ENCODE assay signal across 12 cellular contexts in genomic region chr12:49909826-49910225, GRCh38. TPM values are rescaled to one million over a fixed set of nuclear protein-coding genes. Genes with fewer than 3 reads are reported as not detected.
DNase-seq lines count a peak whose midpoint lies in the region; ATAC-seq and TF ChIP-seq lines count a peak whose summit lies in the region.
"Had no signal": no experiment of that assay in that cellular context is flagged by ENCODE, and none has a peak within 500 bp of the region (broad histone marks: within the 10 kb centered on the region; RNA-seq: fewer than 3 reads in every experiment).

No MANE protein-coding gene starts in this region.

- ATAC-seq in HG03045 (IDR thresholded peaks at IDR 0.05; ENCODE audit: unreplicated experiment) = no peak
- ATAC-seq: activated T-helper 17 cell treated with anti-CD3 and anti-CD28 coated beads, Interleukin-2, amount 50 U/mL, for 72 hours had no signal

- no peak overlapping the region for H3K18ac ChIP-seq in H9 (ENCODE audit: insufficient read length, low read depth, low read length)

- H2BK120ac ChIP-seq in H9 (ENCODE audit: low read depth, low read length, poor library complexity, severe bottlenecking) = no peak overlapping the region

- WGBS in H9 (ENCODE audit: extremely low coverage, insufficient read length, low lambda C conversion rate) = no CpG with 5 or more reads among the region's 16 CpGs
- 81 to 84% methylated on average over 16 of the region's 16 CpGs for WGBS in sigmoid colon, 2 donors

- no peak overlapping the region for H3K56ac ChIP-seq in H9 (ENCODE audit: insufficient read length, low read depth, low read length)

- H3K9me3 Mint-ChIP-seq in H9 = no peaks in the 10 kb centered on the region; a peak in 1 of 5 replicates
- H3K9me3 Mint-ChIP-seq: activated T-helper 17 cell treated with anti-CD3 and anti-CD28 coated beads, Interleukin-2, amount 50 U/mL, for 72 hours; T-helper 1 cell treated with Interleukin-12 subunit alpha and Interleukin-12 subunit beta and Interleukin-4 antibody, amounts not matched to agents 30 μg/mL and 1 μg/mL, for 36 hours had no signal

- no peak overlapping the region for H3K4me3 Mint-ChIP-seq in H9
- H3K4me3 Mint-ChIP-seq: activated T-helper 17 cell treated with anti-CD3 and anti-CD28 coated beads, Interleukin-2, amount 50 U/mL, for 72 hours; T-helper 1 cell treated with Interleukin-12 subunit alpha and Interleukin-12 subunit beta and Interleukin-4 antibody, amounts not matched to agents 30 μg/mL and 1 μg/mL, for 36 hours had no signal

- peak; percentile 85 for DNase-seq in H9
- DNase-seq in NCI-H2107 (lab: John Stamatoyannopoulos, UW) = peak; percentile 37
- peak; percentile 76 for DNase-seq in fibroblast of mammary gland (ENCODE audit: low read depth)
- DNase-seq in NCI-H1105 (lab: John Stamatoyannopoulos, UW) = no peak
- DNase-seq in sigmoid colon = no peak
- DNase-seq in pons (ENCODE audit: low spot score) = no peak
- DNase-seq: NCI-H2171 had no signal

- H4K8ac ChIP-seq in H9 (replicated peaks; ENCODE audit: insufficient read length, low read depth, low read length) = no peak overlapping the region

- no peaks in the 10 kb centered on the region; a peak in 1 of 7 replicates for H3K36me3 Mint-ChIP-seq in H9 (ENCODE audit: insufficient read depth in 1 of 3, low read depth in 3 of 3)

- intact Hi-C loops in sigmoid colon (cut with DNase I) = no loop called here

- no peak overlapping the region for H2BK15ac ChIP-seq in H9 (ENCODE audit: low read depth, low read length)

- H3K23ac ChIP-seq in H9 (ENCODE audit: insufficient read length, low read depth, low read length) = no peak overlapping the region

- H3K4me1 Mint-ChIP-seq in H9 = peaks cover 43% of the 10 kb centered on the region in 2 experiments
- H3K4me1 Mint-ChIP-seq: activated T-helper 17 cell treated with anti-CD3 and anti-CD28 coated beads, Interleukin-2, amount 50 U/mL, for 72 hours had no signal

- no peak overlapping the region for H2AK5ac ChIP-seq in H9 (ENCODE audit: insufficient read length, low read length)

- no peak overlapping the region for H3K14ac ChIP-seq in H9 (ENCODE audit: insufficient read depth, low read length)

- no peak overlapping the region for H4K91ac ChIP-seq in H9 (ENCODE audit: insufficient read length, low read depth, low read length)

- H2AFZ ChIP-seq in H9 (ENCODE audit: low read length) (no peak overlapping the region), parathyroid adenoma (peak overlapping the region; percentile 35)

- no peak overlapping the region for H3K9ac ChIP-seq in H9 (ENCODE audit: extremely low read depth, insufficient read length, low read length)
- no peak overlapping the region for H3K9ac ChIP-seq in parathyroid adenoma

- no peaks in the 10 kb centered on the region for H3K23me2 ChIP-seq in H9 (ENCODE audit: insufficient read length, low read depth, low read length, poor library complexity, severe bottlenecking)

- no peaks in the 10 kb centered on the region for H4K20me1 ChIP-seq in H9 (ENCODE audit: control insufficient read depth, insufficient read depth, insufficient read length)

- H3T11ph ChIP-seq in H9 (ENCODE audit: low read length) = no peak overlapping the region

- H3K4me3 ChIP-seq in fibroblast of mammary gland (ENCODE audit: control insufficient read depth, low read depth, low read length) = no peak overlapping the region
- H3K4me3 ChIP-seq in parathyroid adenoma (ENCODE audit: low read depth, low read length) = no peak overlapping the region
- no peak overlapping the region for H3K4me3 ChIP-seq in sigmoid colon

- no peak overlapping the region; a peak in 1 of 7 replicates for H3K27ac Mint-ChIP-seq in H9
- H3K27ac Mint-ChIP-seq: activated T-helper 17 cell treated with anti-CD3 and anti-CD28 coated beads, Interleukin-2, amount 50 U/mL, for 72 hours; T-helper 1 cell treated with Interleukin-12 subunit alpha and Interleukin-12 subunit beta and Interleukin-4 antibody, amounts not matched to agents 30 μg/mL and 1 μg/mL, for 36 hours had no signal

- H3K27me3 ChIP-seq in H9 (ENCODE audit: insufficient read depth, low read length) (no peaks in the 10 kb centered on the region), parathyroid adenoma (ENCODE audit: control insufficient read depth, insufficient read depth, low read length) (no peaks in the 10 kb centered on the region), sigmoid colon (no peaks in the 10 kb centered on the region)

- H3K27me3 Mint-ChIP-seq in H9 (ENCODE audit: low read depth) = peaks cover 42% of the 10 kb centered on the region

- H3K4me1 ChIP-seq in H9 (ENCODE audit: insufficient read depth, low read length) (peaks cover 11% of the 10 kb centered on the region), parathyroid adenoma (peaks cover 14% of the 10 kb centered on the region), sigmoid colon (peaks cover 0 to 4% (median 0%) of the 10 kb centered on the region in 4 donors)

- no peak overlapping the region for H3K4ac ChIP-seq in H9 (ENCODE audit: low read depth, low read length)

- H3K27ac ChIP-seq in H9 (ENCODE audit: insufficient read length, low read depth, low read length) (no peak overlapping the region), parathyroid adenoma (no peak overlapping the region), sigmoid colon (no peak overlapping the region)

- H3K9me3 ChIP-seq in H9 (ENCODE audit: control insufficient read depth, low read depth, low read length) (no peaks in the 10 kb centered on the region), parathyroid adenoma (ENCODE audit: control insufficient read depth, low read length) (no peaks in the 10 kb centered on the region), sigmoid colon (no peaks in the 10 kb centered on the region)

- TF ChIP-seq CTCF in H9 (conservative IDR thresholded peaks at IDR 0.05) = no peak
- TF ChIP-seq CTCF in fibroblast of mammary gland (conservative IDR thresholded peaks at IDR 0.05; ENCODE audit: control insufficient read depth, insufficient read depth, low read depth, low read length) = no peak
- TF ChIP-seq CTCF in parathyroid adenoma (IDR thresholded peaks at IDR 0.05) = no peak
- no peak for TF ChIP-seq CTCF in sigmoid colon (IDR thresholded peaks at IDR 0.05)

- no peak overlapping the region for H4K5ac ChIP-seq in H9 (ENCODE audit: insufficient read length, low read depth, low read length)

- H3K79me2 ChIP-seq in H9 (ENCODE audit: insufficient read depth, low read length) (no peaks in the 10 kb centered on the region), parathyroid adenoma (peaks cover 4% of the 10 kb centered on the region)

- no peak overlapping the region for H3K4me2 ChIP-seq in H9 (ENCODE audit: insufficient read depth, insufficient read length, low read length)
- H3K4me2 ChIP-seq in parathyroid adenoma (ENCODE audit: low read length) = no peak overlapping the region

- no peaks in the 10 kb centered on the region for H3K79me1 ChIP-seq in H9 (ENCODE audit: insufficient read depth, low read depth, low read length, poor library complexity, severe bottlenecking)

- H3K36me3 ChIP-seq in parathyroid adenoma (ENCODE audit: control insufficient read depth, insufficient read depth, low read length) = no peaks in the 10 kb centered on the region
- no peaks in the 10 kb centered on the region for H3K36me3 ChIP-seq in sigmoid colon

- H2BK5ac ChIP-seq in H9 (ENCODE audit: insufficient read length, low read length) = no peak overlapping the region

- H2BK12ac ChIP-seq in H9 (ENCODE audit: insufficient read length, low read depth, low read length) = no peak overlapping the region

- TF ChIP-seq EP300 in sigmoid colon (IDR thresholded peaks at IDR 0.05) = no peak

- no peak overlapping the region for H2BK20ac ChIP-seq in H9 (ENCODE audit: low read depth, low read length, poor library complexity, severe bottlenecking)

- no peak for TF ChIP-seq POLR2A in sigmoid colon (IDR thresholded peaks at IDR 0.05)

RNA-seq across cellular contexts. Expression of gene FAIM2, which starts 6.1 kb away (rescaled TPM):
- 0.22 and 0.42 TPM in 2 replicates for total RNA-seq in H9 (2021)
- total RNA-seq in sigmoid colon = 10 to 100 TPM in 1 of 4 donors, 1 to 10 TPM in 3; 5.8 to 12.8 (median 7.5) TPM
- polyA plus RNA-seq in sigmoid colon = 1 to 10 TPM in 2 of 3 donors, not detected in 1; 1.2 to 5.6 TPM
- total RNA-seq: mononuclear cell had no signal

RNA-seq across cellular contexts. Expression of gene AQP2, which starts 40.7 kb away (rescaled TPM):
- total RNA-seq in H9 (2021) (not detected in 2 replicates), sigmoid colon (not detected)
- not detected for polyA plus RNA-seq in sigmoid colon
- total RNA-seq: activated T-helper 17 cell treated with anti-CD3 and anti-CD28 coated beads, Interleukin-2, amount 50 U/mL, for 72 hours; mononuclear cell had no signal

RNA-seq across cellular contexts. Expression of gene AQP5, which starts 51.8 kb away (rescaled TPM):
- total RNA-seq in H9 (2021) (2.5 and 2.8 TPM in 2 replicates), sigmoid colon (not detected)
- under 1 TPM in 1 of 3 donors, not detected in 2; 0.09 TPM for polyA plus RNA-seq in sigmoid colon
- total RNA-seq: activated T-helper 17 cell treated with anti-CD3 and anti-CD28 coated beads, Interleukin-2, amount 50 U/mL, for 72 hours; mononuclear cell had no signal

Comparison
In these comparisons a context has a peak if more than half of its experiments do, and no peak if none do; other contexts are left out.
1. DNase-seq: peak in H9 (single experiment), NCI-H2107 (single experiment) and fibroblast of mammary gland (single experiment); none in NCI-H1105 (single experiment), sigmoid colon (single experiment) and pons (single experiment).